8 cellular contexts compared by ENCODE assay signal in genomic region chr9:125241863-125242739, GRCh38. TPM values are rescaled to one million over a fixed set of nuclear protein-coding genes. Genes with fewer than 3 reads are reported as not detected.
DNase-seq lines count a peak whose midpoint lies in the region; ATAC-seq and TF ChIP-seq lines count a peak whose summit lies in the region.

No MANE protein-coding gene starts in this region.

- peak overlapping the region; percentile 78 for H3K4me2 ChIP-seq in HCT116 (ENCODE audit: low read length)

- ATAC-seq in HCT116, result peak; percentile 23
- peak; percentile 27 for ATAC-seq in Panc1
- ATAC-seq in lower lobe of right lung, result peak; percentile 2 to 22
- ATAC-seq in thoracic aorta (ENCODE audit: insufficient number of reproducible peaks, low FRiP score, low read depth), result peak; percentile 13

- H3K9me2 ChIP-seq in HCT116 (ENCODE audit: insufficient read depth), result no peaks in the 10 kb centered on the region

- RAD21 ChIA-PET in HCT116 (lab: Charles Lee; ENCODE audit: low non-redundant PET in 1 of 2, low total read pairs in 2 of 2, uncharacterized antibody in 2 of 2, unreplicated experiment in 2 of 2), result no interaction called here

- CTCF ChIA-PET in HCT116 (lab: Charles Lee) (no interaction called here), Panc1 (lab: Charles Lee) (interaction anchor here (0.7 kb wide), 1 partner anchor 1000 kb away, joined by 6 read pairs; no protein-coding TSS in a partner anchor)

- in situ Hi-C loops in Panc1 (cut with HindIII; ENCODE audit: low pct_unique_long_range_greater_than_20kb, low sequenced_read_pairs), result no loop called here

- H3K27ac ChIP-seq in HCT116 (ENCODE audit: low read depth, low read length) (peak overlapping the region; percentile 84), Panc1 (ENCODE audit: low read length) (peak overlapping the region; percentile 98), cingulate gyrus (ENCODE audit: low read depth, low read length) (peak overlapping the region; percentile 97), lower lobe of right lung (peak overlapping the region; percentile 97), thoracic aorta (peak overlapping the region; percentile 93 to 96)

- H3K4me1 ChIP-seq in HCT116 (ENCODE audit: control insufficient read depth in 1 of 2, insufficient read depth in 2 of 2, low read length in 2 of 2), result peaks cover 27 to 44% of the 10 kb centered on the region in 2 experiments
- H3K4me1 ChIP-seq in Panc1 (ENCODE audit: control insufficient read depth, insufficient read depth, low read length), result peaks cover 31% of the 10 kb centered on the region
- H3K4me1 ChIP-seq in lower lobe of right lung, result peaks cover 36% of the 10 kb centered on the region
- H3K4me1 ChIP-seq in thoracic aorta (ENCODE audit: control insufficient read depth in 1 of 2, low read depth in 2 of 2), result peaks cover 28 to 37% of the 10 kb centered on the region in 2 donors

- H3K4me3 ChIP-seq in HCT116 (replicated peaks in 1 of 2; ENCODE audit: low read depth in 1 of 2, low read length in 2 of 2) (peak overlapping the region; percentile 97 to 99), Panc1 (ENCODE audit: low read depth in 2 of 2, low read length in 2 of 2) (peak overlapping the region; percentile 68 to 77), lower lobe of right lung (peak overlapping the region; percentile 92), thoracic aorta (peak overlapping the region; percentile 98)

- no peak overlapping the region for H2AFZ ChIP-seq in HCT116 (ENCODE audit: low read depth, low read length, poor library complexity, severe bottlenecking)

- peak overlapping the region; percentile 77 for H3K9ac ChIP-seq in HCT116 (ENCODE audit: low read length)

- no peak for TF ChIP-seq POLR2A in HCT116 (IDR thresholded peaks at IDR 0.05; ENCODE audit: borderline replicate concordance, extremely low read depth, insufficient read depth, insufficient read length)

- TF ChIP-seq CTCF in HCT116 (IDR thresholded peaks at IDR 0.05 in 2 of 3, conservative IDR thresholded peaks at IDR 0.05 in 1 of 3; ENCODE audit: borderline replicate concordance in 1 of 3, insufficient read depth in 1 of 3, low read depth in 2 of 3, low read length in 2 of 3), result no peak
- TF ChIP-seq CTCF in Panc1 (IDR thresholded peaks at IDR 0.05), result no peak
- TF ChIP-seq CTCF in lower lobe of right lung (IDR thresholded peaks at IDR 0.05), result no peak
- no peak for TF ChIP-seq CTCF in thoracic aorta (IDR thresholded peaks at IDR 0.05)

- TF ChIP-seq RAD21 in HCT116 (IDR thresholded peaks at IDR 0.05; ENCODE audit: low read depth), result no peak

- peaks cover 47% of the 10 kb centered on the region for H3K79me2 ChIP-seq in HCT116 (ENCODE audit: insufficient read depth, low read length)

- DNase-seq in DMS79 treated with DMSO at 0.1 percent for 48 hours (lab: John Stamatoyannopoulos, UW) (peak; percentile 38), DMS79 (lab: John Stamatoyannopoulos, UW) (no peak), HCT116 (ENCODE audit: low read depth, low spot score) (no peak), Panc1 (ENCODE audit: low read depth, low spot score) (no peak), lower lobe of right lung (peak; percentile 53), thoracic aorta (ENCODE audit: low spot score) (no peak), NCI-H2081 (lab: John Stamatoyannopoulos, UW) (no peak)

- H4K20me1 ChIP-seq in HCT116 (ENCODE audit: insufficient read depth), result peaks cover 27% of the 10 kb centered on the region

- BruUV-seq in HCT116 (replicated peaks; lab: Mats Ljungman, UMichigan), result TSS peak; percentile 93
- BruUV-seq in Panc1 (replicated peaks; lab: Mats Ljungman, UMichigan), result TSS peak; percentile 99

- H3K27me3 ChIP-seq in HCT116 (ENCODE audit: insufficient read depth, low read length) (no peaks in the 10 kb centered on the region), Panc1 (ENCODE audit: control insufficient read depth, insufficient read depth, low read length) (no peaks in the 10 kb centered on the region), lower lobe of right lung (ENCODE audit: low read depth) (no peaks in the 10 kb centered on the region), thoracic aorta (replicated peaks; ENCODE audit: insufficient read depth) (no peaks in the 10 kb centered on the region)

- POLR2A ChIA-PET in HCT116 (lab: Charles Lee), result interaction anchor here (0.6 to 5.3 kb wide), 36 partner anchors 7 to 1360 kb away, joined by 3 to 54 read pairs (median 5); partner anchors contain the start of genes ARPC5L, GAPVD1, NR6A1 and RABEPK
- POLR2A ChIA-PET in Panc1 (lab: Charles Lee), result interaction anchor here (0.6 to 0.7 kb wide), 4 partner anchors 9 to 1095 kb away, joined by 3 to 7 read pairs (median 6); no protein-coding TSS in a partner anchor

- H3K36me3 ChIP-seq in HCT116 (ENCODE audit: control insufficient read depth in 1 of 2, insufficient read depth in 2 of 2, low read length in 2 of 2) (peaks cover 31 to 35% of the 10 kb centered on the region in 2 experiments), Panc1 (ENCODE audit: control insufficient read depth, insufficient read depth, low read length) (peaks cover 29% of the 10 kb centered on the region), lower lobe of right lung (peaks cover 29% of the 10 kb centered on the region), thoracic aorta (peaks cover 22% of the 10 kb centered on the region)

- intact Hi-C loops in HCT116 (cut with micrococcal nuclease), result no loop called here
- intact Hi-C loops in Panc1 (cut with micrococcal nuclease; ENCODE audit: unreplicated experiment), result no loop called here
- intact Hi-C loops in lower lobe of right lung (cut with DNase I), result no loop called here

- no peaks in the 10 kb centered on the region for H3K9me3 ChIP-seq in HCT116 (ENCODE audit: control insufficient read depth in 1 of 2, insufficient read depth in 1 of 2, low read depth in 1 of 2, low read length in 2 of 2)
- H3K9me3 ChIP-seq in Panc1 (ENCODE audit: control insufficient read depth, insufficient read depth, low read depth, low read length), result no peaks in the 10 kb centered on the region
- no peaks in the 10 kb centered on the region for H3K9me3 ChIP-seq in lower lobe of right lung
- H3K9me3 ChIP-seq in thoracic aorta, result no peaks in the 10 kb centered on the region

TF ChIP-seq in HCT116, 20 proteins besides CTCF, POLR2A, EP300 and RAD21 (continues in another document):
- no peak for TF ChIP-seq CEBPB (IDR thresholded peaks at IDR 0.05; ENCODE audit: low read depth)
- no peak for TF ChIP-seq EZH2 (IDR thresholded peaks at IDR 0.05)
- TF ChIP-seq EGR1 (IDR thresholded peaks at IDR 0.05; ENCODE audit: low read depth), result no peak
- TF ChIP-seq MAX (IDR thresholded peaks at IDR 0.05), result no peak
- TF ChIP-seq, protein P1, sequence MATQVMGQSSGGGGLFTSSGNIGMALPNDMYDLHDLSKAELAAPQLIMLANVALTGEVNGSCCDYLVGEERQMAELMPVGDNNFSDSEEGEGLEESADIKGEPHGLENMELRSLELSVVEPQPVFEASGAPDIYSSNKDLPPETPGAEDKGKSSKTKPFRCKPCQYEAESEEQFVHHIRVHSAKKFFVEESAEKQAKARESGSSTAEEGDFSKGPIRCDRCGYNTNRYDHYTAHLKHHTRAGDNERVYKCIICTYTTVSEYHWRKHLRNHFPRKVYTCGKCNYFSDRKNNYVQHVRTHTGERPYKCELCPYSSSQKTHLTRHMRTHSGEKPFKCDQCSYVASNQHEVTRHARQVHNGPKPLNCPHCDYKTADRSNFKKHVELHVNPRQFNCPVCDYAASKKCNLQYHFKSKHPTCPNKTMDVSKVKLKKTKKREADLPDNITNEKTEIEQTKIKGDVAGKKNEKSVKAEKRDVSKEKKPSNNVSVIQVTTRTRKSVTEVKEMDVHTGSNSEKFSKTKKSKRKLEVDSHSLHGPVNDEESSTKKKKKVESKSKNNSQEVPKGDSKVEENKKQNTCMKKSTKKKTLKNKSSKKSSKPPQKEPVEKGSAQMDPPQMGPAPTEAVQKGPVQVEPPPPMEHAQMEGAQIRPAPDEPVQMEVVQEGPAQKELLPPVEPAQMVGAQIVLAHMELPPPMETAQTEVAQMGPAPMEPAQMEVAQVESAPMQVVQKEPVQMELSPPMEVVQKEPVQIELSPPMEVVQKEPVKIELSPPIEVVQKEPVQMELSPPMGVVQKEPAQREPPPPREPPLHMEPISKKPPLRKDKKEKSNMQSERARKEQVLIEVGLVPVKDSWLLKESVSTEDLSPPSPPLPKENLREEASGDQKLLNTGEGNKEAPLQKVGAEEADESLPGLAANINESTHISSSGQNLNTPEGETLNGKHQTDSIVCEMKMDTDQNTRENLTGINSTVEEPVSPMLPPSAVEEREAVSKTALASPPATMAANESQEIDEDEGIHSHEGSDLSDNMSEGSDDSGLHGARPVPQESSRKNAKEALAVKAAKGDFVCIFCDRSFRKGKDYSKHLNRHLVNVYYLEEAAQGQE (IDR thresholded peaks at IDR 0.05; ENCODE audit: low read depth), result no peak
- no peak for TF ChIP-seq ELF1 (IDR thresholded peaks at IDR 0.05; ENCODE audit: borderline replicate concordance, low read depth)
- TF ChIP-seq FOSL1 (IDR thresholded peaks at IDR 0.05; ENCODE audit: low read depth), result no peak
- no peak for TF ChIP-seq CBX3 (IDR thresholded peaks at IDR 0.05; ENCODE audit: low read depth)
- TF ChIP-seq, protein P2, sequence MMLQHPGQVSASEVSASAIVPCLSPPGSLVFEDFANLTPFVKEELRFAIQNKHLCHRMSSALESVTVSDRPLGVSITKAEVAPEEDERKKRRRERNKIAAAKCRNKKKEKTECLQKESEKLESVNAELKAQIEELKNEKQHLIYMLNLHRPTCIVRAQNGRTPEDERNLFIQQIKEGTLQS (IDR thresholded peaks at IDR 0.05), result no peak

RNA-seq across cellular contexts. Expression of gene HSPA5, which starts 1.0 kb away (rescaled TPM):
- total RNA-seq in HCT116 (2021; ENCODE audit: unreplicated experiment) (438 TPM), Panc1 (2021; ENCODE audit: unreplicated experiment) (281 TPM), lower lobe of right lung (201 TPM), thoracic aorta (100 to 1,000 TPM; 127 to 207 TPM)
- 438 and 793 TPM in 2 replicates for polyA plus RNA-seq in HCT116 (2012)
- 225 TPM for polyA plus RNA-seq in Panc1 (2012; ENCODE audit: insufficient read length)

RNA-seq across cellular contexts. Expression of gene GAPVD1, which starts 19.5 kb away (rescaled TPM):
- total RNA-seq in HCT116 (2021; ENCODE audit: unreplicated experiment) (53.1 TPM), Panc1 (2021; ENCODE audit: unreplicated experiment) (48.6 TPM), lower lobe of right lung (70.6 TPM), thoracic aorta (100 to 1,000 TPM in 1 of 2 donors, 10 to 100 TPM in 1; 82.8 to 105 TPM)
- 13.2 and 15.9 TPM in 2 replicates for polyA plus RNA-seq in HCT116 (2012)
- 21.5 TPM for polyA plus RNA-seq in Panc1 (2012; ENCODE audit: insufficient read length)

RNA-seq across cellular contexts. Expression of gene RABEPK, which starts 41.8 kb away (rescaled TPM):
- total RNA-seq in HCT116 (2021; ENCODE audit: unreplicated experiment) (48.3 TPM), Panc1 (2021; ENCODE audit: unreplicated experiment) (33.9 TPM), lower lobe of right lung (12.3 TPM), thoracic aorta (1 to 10 TPM; 8.1 to 9.9 TPM)
- 52.0 and 59.8 TPM in 2 replicates for polyA plus RNA-seq in HCT116 (2012)
- polyA plus RNA-seq in Panc1 (2012; ENCODE audit: insufficient read length), result 32.0 TPM

RNA-seq across cellular contexts. Expression of gene PPP6C, which starts 52.5 kb away (rescaled TPM):
- 35.4 TPM for total RNA-seq in HCT116 (2021; ENCODE audit: unreplicated experiment)
- polyA plus RNA-seq in HCT116 (2012), result 11.0 and 14.3 TPM in 2 replicates
- total RNA-seq in Panc1 (2021; ENCODE audit: unreplicated experiment), result 27.3 TPM
- polyA plus RNA-seq in Panc1 (2012; ENCODE audit: insufficient read length), result 19.0 TPM
- total RNA-seq in lower lobe of right lung, result 44.7 TPM
- total RNA-seq in thoracic aorta, result 10 to 100 TPM; 33.9 to 34.9 TPM

Comparison
In these comparisons a context has a peak if more than half of its experiments do, and no peak if none do; other contexts are left out.
1. DNase-seq: peak in DMS79 treated with DMSO at 0.1 percent for 48 hours (single experiment) and lower lobe of right lung (single experiment); none in DMS79 (single experiment), HCT116 (single experiment), Panc1 (single experiment), thoracic aorta (single experiment) and NCI-H2081 (0 of 2).
2. Peak in every context shown above with its lines, with median percentiles within 50 percentile points of each other: ATAC-seq, H3K27ac ChIP-seq and H3K4me3 ChIP-seq.